9 cellular contexts compared by ENCODE assay signal in genomic region chr10:103238506-103239252, GRCh38. TPM values are rescaled to one million over a fixed set of nuclear protein-coding genes. Genes with fewer than 3 reads are reported as not detected.
DNase-seq lines count a peak whose midpoint lies in the region; ATAC-seq, FAIRE-seq and TF ChIP-seq lines count a peak whose summit lies in the region.
"Had no signal": no experiment of that assay in that cellular context is flagged by ENCODE, and none has a peak within 500 bp of the region (broad histone marks: within the 10 kb centered on the region; RNA-seq: fewer than 3 reads in every experiment).

No MANE protein-coding gene starts in this region.

- H3K4me2 ChIP-seq in HepG2 (ENCODE audit: low read depth, low read length), result peak overlapping the region; percentile 77

- BruUV-seq in HepG2 (replicated peaks; lab: Mats Ljungman, UMichigan), result no TSS peak

- TF ChIP-seq RAD21 in Ishikawa (IDR thresholded peaks at IDR 0.05; ENCODE audit: low read depth) (peak; percentile 79), HepG2 (CRISPR knock-in tag; IDR thresholded peaks at IDR 0.05) (peak; percentile 69)

- H3K9me3 ChIP-seq in AG04450 (ENCODE audit: control insufficient read depth, insufficient read depth, low read length) (no peaks in the 10 kb centered on the region), HepG2 (ENCODE audit: low read length) (no peaks in the 10 kb centered on the region)

- no peak for TF ChIP-seq POLR2A in HepG2 (IDR thresholded peaks at IDR 0.05; ENCODE audit: insufficient read depth in 1 of 2, low read depth in 2 of 2, low read length in 2 of 2)

- DNase-seq in AG04450 (ENCODE audit: low read depth, low spot score), result peak; percentile 15
- DNase-seq in choroid plexus epithelial cell (ENCODE audit: low read depth), result peak; percentile 73
- DNase-seq in HepG2 (ENCODE audit: low spot score), result peak; percentile 63
- no peak for DNase-seq in activated CD8-positive, alpha-beta memory T cell treated with anti-CD3 and anti-CD28 coated beads, Interleukin-2, amount 50 U/mL, for 4 hours
- DNase-seq in DMS79 (lab: John Stamatoyannopoulos, UW), result no peak
- DNase-seq in posterior vena cava (ENCODE audit: low spot score), result no peak
- no peak for DNase-seq in superior temporal gyrus (ENCODE audit: extremely low spot score)
- DNase-seq: effector memory CD4-positive, alpha-beta T cell had no signal

- in situ Hi-C loops in HepG2 (cut with HindIII; ENCODE audit: extremely low pct_ligation_motif_present, low pct_unique_long_range_greater_than_20kb), result loop anchor here (5.0 kb wide), 1 partner anchor 41 kb away; no protein-coding TSS in a partner anchor

- intact Hi-C loops in HepG2 (cut with micrococcal nuclease; ENCODE audit: unreplicated experiment), result no loop called here
- intact Hi-C loops in posterior vena cava (cut with DNase I), result loop anchor here in 1 of 2 donors (10.0 kb wide), 1 partner anchor 144 kb away; no protein-coding TSS in a partner anchor

- H3K4me3 ChIP-seq in AG04450 (ENCODE audit: low read depth, low read length) (no peak overlapping the region), choroid plexus epithelial cell (ENCODE audit: low read depth, low read length) (no peak overlapping the region), HepG2 (replicated peaks in 1 of 3; ENCODE audit: insufficient read depth in 1 of 3, low read depth in 2 of 3, low read length in 3 of 3) (peak overlapping the region in 1 of 3 experiments; percentile 50; a peak in 2 of 6 replicates)

- H4K20me1 ChIP-seq in HepG2 (ENCODE audit: insufficient read depth, low read length), result no peaks in the 10 kb centered on the region

- no peaks in the 10 kb centered on the region for H3K27me3 ChIP-seq in AG04450 (ENCODE audit: control insufficient read depth, insufficient read depth, low read length)
- H3K27me3 ChIP-seq in HepG2 (ENCODE audit: control insufficient read depth in 1 of 2, insufficient read depth in 2 of 2, low read length in 2 of 2), result no peaks in the 10 kb centered on the region

- POLR2A ChIA-PET in AG04450 (lab: Yijun Ruan, JAX) (interaction anchor here (0.5 to 2.3 kb wide), 7 partner anchors 7 to 1336 kb away, joined by 3 to 12 read pairs (median 3); partner anchors contain the start of gene NT5C2), HepG2 (lab: Yijun Ruan, JAX) (interaction anchor here (0.6 to 1.5 kb wide), 9 partner anchors 9 to 567 kb away, joined by 3 to 8 read pairs (median 3); partner anchors contain the start of gene NT5C2)

- ATAC-seq in HepG2, result peak; percentile 89

- TF ChIP-seq CTCF in AG04450 (IDR thresholded peaks at IDR 0.05; ENCODE audit: low read depth, low read length), result peak; percentile 56
- peak; percentile 74 for TF ChIP-seq CTCF in choroid plexus epithelial cell (conservative IDR thresholded peaks at IDR 0.05; ENCODE audit: low read depth, low read length)
- TF ChIP-seq CTCF in HepG2 (CRISPR knock-in tag; IDR thresholded peaks at IDR 0.05), result peak; percentile 78

- TF ChIP-seq EP300 in Ishikawa (IDR thresholded peaks at IDR 0.05; ENCODE audit: borderline replicate concordance) (peak; percentile 81), HepG2 (IDR thresholded peaks at IDR 0.05; ENCODE audit: low read depth in 2 of 2, low read length in 2 of 2) (no peak), HepG2 (CRISPR knock-in tag; IDR thresholded peaks at IDR 0.05; ENCODE audit: borderline replicate concordance) (no peak)

- no peak overlapping the region for H3K9ac ChIP-seq in HepG2 (ENCODE audit: insufficient read depth, low read depth, low read length)

- H3K36me3 ChIP-seq in HepG2 (replicated peaks in 1 of 2; ENCODE audit: control insufficient read depth in 1 of 2, insufficient read depth in 2 of 2, low read length in 2 of 2), result no peaks in the 10 kb centered on the region

- no peak overlapping the region for H3K27ac ChIP-seq in AG04450 (ENCODE audit: low read depth, low read length)
- no peak overlapping the region for H3K27ac ChIP-seq in HepG2 (ENCODE audit: extremely low read length, insufficient read depth, low read length)

- peak overlapping the region; percentile 11 for H2AFZ ChIP-seq in HepG2 (ENCODE audit: low read length)

- H3K79me2 ChIP-seq in HepG2 (ENCODE audit: insufficient read depth, low read length), result no peaks in the 10 kb centered on the region

- FAIRE-seq in HepG2 (lab: Jason Lieb, UNC), result peak; percentile 78

- 16% methylated on average over 11 of the region's 11 CpGs for WGBS in HepG2 (ENCODE audit: low lambda C conversion rate)

- peaks cover 39% of the 10 kb centered on the region for H3K4me1 ChIP-seq in HepG2 (ENCODE audit: insufficient read depth, low read length)

- CTCF ChIA-PET in AG04450 (lab: Charles Lee), result interaction anchor here (0.5 to 1.8 kb wide), 26 partner anchors 8 to 337 kb away, joined by 3 to 20 read pairs (median 4); partner anchors contain the start of genes CNNM2 and NT5C2
- CTCF ChIA-PET in HepG2 (lab: Yijun Ruan, JAX; ENCODE audit: low intra/inter-chr PET ratio, low total read pairs), result no interaction called here

RNA-seq across cellular contexts. Expression of gene RPEL1, which starts 7.0 kb away (rescaled TPM):
- polyA plus RNA-seq in AG04450 (2011; rRNA removed) (0.15 and 0.20 TPM in 2 replicates), HepG2 (2011; rRNA removed) (0.07 and 0.10 TPM in 2 replicates)
- not detected in 2 replicates for polyA minus RNA-seq in AG04450 (2011; rRNA and poly(A)+ RNA removed)
- total RNA-seq in HepG2 (2016; rRNA removed; fragmentation: Illumina TruSeq; extraction: Trizol) (0.04 and 0.10 TPM in 2 replicates), posterior vena cava (not detected)
- total RNA-seq in HepG2 (2016; cell fraction: cytosol; rRNA removed; fragmentation: Illumina TruSeq; extraction: Trizol; ENCODE audit: low read depth), result not detected in 2 replicates
- total RNA-seq in HepG2 (2016; cell fraction: insoluble cytoplasmic fraction; rRNA removed; fragmentation: Illumina TruSeq; extraction: Trizol), result 0.04 TPM in 1 of 2 replicates, not detected in the other
- total RNA-seq in HepG2 (2016; cell fraction: membrane; rRNA removed; fragmentation: Illumina TruSeq; extraction: Trizol), result not detected in 2 replicates
- not detected in 2 replicates for total RNA-seq in HepG2 (2016; cell fraction: nucleus; rRNA removed; fragmentation: Illumina TruSeq; extraction: Trizol)
- 0.10 and 0.23 TPM in 2 replicates for polyA plus RNA-seq in HepG2 (2011; cell fraction: cytosol; rRNA removed)
- polyA plus RNA-seq in HepG2 (2011; cell fraction: nucleus; rRNA removed), result 0.10 and 0.14 TPM in 2 replicates
- polyA plus RNA-seq in HepG2 (2012), result 0.20 and 0.24 TPM in 2 replicates
- polyA plus RNA-seq in HepG2 (2016; cell fraction: cytosol; fragmentation: Illumina TruSeq; extraction: Trizol; ENCODE audit: low read depth), result not detected in 2 replicates
- polyA plus RNA-seq in HepG2 (2016; cell fraction: insoluble cytoplasmic fraction; fragmentation: Illumina TruSeq; extraction: Trizol; ENCODE audit: low read depth), result 0.19 TPM in 1 of 2 replicates, not detected in the other
- not detected in 2 replicates for polyA plus RNA-seq in HepG2 (2016; cell fraction: membrane; fragmentation: Illumina TruSeq; extraction: Trizol; ENCODE audit: low read depth)
- polyA plus RNA-seq in HepG2 (2016; cell fraction: nucleus; fragmentation: Illumina TruSeq; extraction: Trizol; ENCODE audit: insufficient read depth, low read depth), result not detected in 2 replicates
- polyA minus RNA-seq in HepG2 (2011; rRNA and poly(A)+ RNA removed; ENCODE audit: low replicate concordance), result 0.20 and 0.37 TPM in 2 replicates
- polyA minus RNA-seq in HepG2 (2011; cell fraction: cytosol; rRNA and poly(A)+ RNA removed), result not detected in 2 replicates
- polyA minus RNA-seq in HepG2 (2011; cell fraction: nucleus; rRNA and poly(A)+ RNA removed), result not detected in 2 replicates

RNA-seq across cellular contexts. Expression of gene INA, which starts 38.3 kb away (rescaled TPM):
- polyA plus RNA-seq in AG04450 (2011; rRNA removed) (5.2 and 6.6 TPM in 2 replicates), HepG2 (2011; rRNA removed) (0.05 and 0.13 TPM in 2 replicates)
- 2.0 and 3.1 TPM in 2 replicates for polyA minus RNA-seq in AG04450 (2011; rRNA and poly(A)+ RNA removed)
- total RNA-seq in HepG2 (2016; rRNA removed; fragmentation: Illumina TruSeq; extraction: Trizol) (0.04 TPM in 1 of 2 replicates, not detected in the other), posterior vena cava (under 1 TPM in 1 of 2 donors, not detected in 1; 0.10 TPM)
- total RNA-seq in HepG2 (2016; cell fraction: cytosol; rRNA removed; fragmentation: Illumina TruSeq; extraction: Trizol; ENCODE audit: low read depth), result not detected in 2 replicates
- total RNA-seq in HepG2 (2016; cell fraction: insoluble cytoplasmic fraction; rRNA removed; fragmentation: Illumina TruSeq; extraction: Trizol), result 0.06 TPM in 1 of 2 replicates, not detected in the other
- not detected in 2 replicates for total RNA-seq in HepG2 (2016; cell fraction: membrane; rRNA removed; fragmentation: Illumina TruSeq; extraction: Trizol)
- not detected in 2 replicates for total RNA-seq in HepG2 (2016; cell fraction: nucleus; rRNA removed; fragmentation: Illumina TruSeq; extraction: Trizol)
- 0.03 and 0.09 TPM in 2 replicates for polyA plus RNA-seq in HepG2 (2011; cell fraction: cytosol; rRNA removed)
- polyA plus RNA-seq in HepG2 (2011; cell fraction: nucleus; rRNA removed), result 0.08 TPM in 1 of 2 replicates, not detected in the other
- not detected in 2 replicates for polyA plus RNA-seq in HepG2 (2012)
- not detected in 2 replicates for polyA plus RNA-seq in HepG2 (2016; cell fraction: cytosol; fragmentation: Illumina TruSeq; extraction: Trizol; ENCODE audit: low read depth)
- polyA plus RNA-seq in HepG2 (2016; cell fraction: insoluble cytoplasmic fraction; fragmentation: Illumina TruSeq; extraction: Trizol; ENCODE audit: low read depth), result 0.07 TPM in 1 of 2 replicates, not detected in the other
- polyA plus RNA-seq in HepG2 (2016; cell fraction: membrane; fragmentation: Illumina TruSeq; extraction: Trizol; ENCODE audit: low read depth), result not detected in 2 replicates
- not detected in 2 replicates for polyA plus RNA-seq in HepG2 (2016; cell fraction: nucleus; fragmentation: Illumina TruSeq; extraction: Trizol; ENCODE audit: insufficient read depth, low read depth)
- 0.04 and 0.07 TPM in 2 replicates for polyA minus RNA-seq in HepG2 (2011; rRNA and poly(A)+ RNA removed; ENCODE audit: low replicate concordance)
- not detected in 2 replicates for polyA minus RNA-seq in HepG2 (2011; cell fraction: cytosol; rRNA and poly(A)+ RNA removed)
- not detected in 2 replicates for polyA minus RNA-seq in HepG2 (2011; cell fraction: nucleus; rRNA and poly(A)+ RNA removed)

RNA-seq across cellular contexts. Expression of gene NT5C2, which starts 45.6 kb away (rescaled TPM):
- polyA plus RNA-seq in AG04450 (2011; rRNA removed) (94.5 and 117 TPM in 2 replicates), HepG2 (2011; rRNA removed) (53.3 and 55.2 TPM in 2 replicates)
- polyA minus RNA-seq in AG04450 (2011; rRNA and poly(A)+ RNA removed), result 53.3 and 63.3 TPM in 2 replicates
- total RNA-seq in HepG2 (2016; rRNA removed; fragmentation: Illumina TruSeq; extraction: Trizol) (40.6 and 51.5 TPM in 2 replicates), posterior vena cava (10 to 100 TPM; 50.4 to 50.6 TPM)
- 14.0 and 14.6 TPM in 2 replicates for total RNA-seq in HepG2 (2016; cell fraction: cytosol; rRNA removed; fragmentation: Illumina TruSeq; extraction: Trizol; ENCODE audit: low read depth)
- 41.6 and 53.9 TPM in 2 replicates for total RNA-seq in HepG2 (2016; cell fraction: insoluble cytoplasmic fraction; rRNA removed; fragmentation: Illumina TruSeq; extraction: Trizol)
- total RNA-seq in HepG2 (2016; cell fraction: membrane; rRNA removed; fragmentation: Illumina TruSeq; extraction: Trizol), result 20.7 and 21.7 TPM in 2 replicates
- 45.1 and 47.6 TPM in 2 replicates for total RNA-seq in HepG2 (2016; cell fraction: nucleus; rRNA removed; fragmentation: Illumina TruSeq; extraction: Trizol)
- polyA plus RNA-seq in HepG2 (2011; cell fraction: cytosol; rRNA removed), result 31.0 and 44.8 TPM in 2 replicates
- polyA plus RNA-seq in HepG2 (2011; cell fraction: nucleus; rRNA removed), result 26.5 and 38.0 TPM in 2 replicates
- 47.1 and 62.0 TPM in 2 replicates for polyA plus RNA-seq in HepG2 (2012)
- polyA plus RNA-seq in HepG2 (2016; cell fraction: cytosol; fragmentation: Illumina TruSeq; extraction: Trizol; ENCODE audit: low read depth), result 4.3 and 4.4 TPM in 2 replicates
- polyA plus RNA-seq in HepG2 (2016; cell fraction: insoluble cytoplasmic fraction; fragmentation: Illumina TruSeq; extraction: Trizol; ENCODE audit: low read depth), result 49.2 and 49.9 TPM in 2 replicates
- polyA plus RNA-seq in HepG2 (2016; cell fraction: membrane; fragmentation: Illumina TruSeq; extraction: Trizol; ENCODE audit: low read depth), result 12.7 and 13.5 TPM in 2 replicates
- 51.3 and 57.2 TPM in 2 replicates for polyA plus RNA-seq in HepG2 (2016; cell fraction: nucleus; fragmentation: Illumina TruSeq; extraction: Trizol; ENCODE audit: insufficient read depth, low read depth)
- 48.0 and 50.4 TPM in 2 replicates for polyA minus RNA-seq in HepG2 (2011; rRNA and poly(A)+ RNA removed; ENCODE audit: low replicate concordance)
- 38.7 and 41.0 TPM in 2 replicates for polyA minus RNA-seq in HepG2 (2011; cell fraction: cytosol; rRNA and poly(A)+ RNA removed)
- 71.3 and 106 TPM in 2 replicates for polyA minus RNA-seq in HepG2 (2011; cell fraction: nucleus; rRNA and poly(A)+ RNA removed)

Comparison
In these comparisons a context has a peak if more than half of its experiments do, and no peak if none do; other contexts are left out.
1. DNase-seq: peak in AG04450 (single experiment), choroid plexus epithelial cell (single experiment) and HepG2 (single experiment); none in activated CD8-positive, alpha-beta memory T cell treated with anti-CD3 and anti-CD28 coated beads, Interleukin-2, amount 50 U/mL, for 4 hours (single experiment), DMS79 (single experiment), posterior vena cava (single experiment) and superior temporal gyrus (single experiment).
2. Peak in every context shown above with its lines, with median percentiles within 50 percentile points of each other: CTCF ChIP-seq.